1 cellular context compared by ENCODE assay signal in the genomic region with DNA sequence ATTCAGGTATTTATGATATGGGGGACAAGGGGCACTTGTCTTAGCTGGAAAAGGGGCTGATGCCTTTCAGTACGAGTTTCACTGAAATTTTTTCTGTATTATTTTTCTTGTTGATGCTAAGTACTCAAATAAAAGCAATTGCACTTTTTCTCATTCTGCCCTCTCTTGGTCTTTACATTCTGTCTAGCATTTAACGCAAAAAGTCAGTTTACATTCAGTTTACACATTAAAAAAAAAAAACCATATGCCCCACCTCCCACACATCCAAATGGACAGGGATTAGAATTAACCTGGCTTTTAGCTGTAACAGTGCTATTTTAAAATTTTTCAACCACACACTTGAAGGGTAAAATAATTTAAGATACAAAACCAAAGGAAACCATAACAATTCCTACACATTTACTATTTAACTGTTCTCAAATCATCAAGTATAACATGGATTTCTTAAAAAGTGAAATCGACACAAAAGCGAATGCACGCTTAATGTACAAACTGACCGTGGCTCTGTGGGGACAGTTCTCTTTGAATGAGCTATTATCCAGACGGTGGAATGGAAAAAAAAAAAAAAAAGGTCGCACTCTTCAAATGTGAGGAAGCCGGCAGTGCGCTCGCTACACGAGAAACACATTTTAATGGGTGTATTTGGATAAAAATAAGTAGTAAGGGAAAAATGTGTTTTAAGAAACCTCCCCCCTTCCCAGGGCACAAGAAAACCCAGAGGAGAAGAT.
TF ChIP-seq lines count a peak whose summit lies in the region.

No MANE protein-coding gene starts in this region.

TF ChIP-seq in HCT116, 20 proteins besides CTCF, POLR2A, EP300 and RAD21 (continued from another document):
- TF ChIP-seq SIN3A (IDR thresholded peaks at IDR 0.05; ENCODE audit: low read depth) (no peak), FOSL1 (IDR thresholded peaks at IDR 0.05; ENCODE audit: low read depth) (no peak), EGR1 (IDR thresholded peaks at IDR 0.05; ENCODE audit: low read depth) (no peak), EZH2 (IDR thresholded peaks at IDR 0.05) (no peak), ZFX (IDR thresholded peaks at IDR 0.05) (no peak), TCF7L2 (IDR thresholded peaks at IDR 0.05; ENCODE audit: borderline replicate concordance, extremely low read depth, insufficient read depth, insufficient read length) (no peak), CEBPB (IDR thresholded peaks at IDR 0.05; ENCODE audit: low read depth) (no peak), SRF (IDR thresholded peaks at IDR 0.05; ENCODE audit: low read depth) (no peak)
- TF ChIP-seq, protein P1, sequence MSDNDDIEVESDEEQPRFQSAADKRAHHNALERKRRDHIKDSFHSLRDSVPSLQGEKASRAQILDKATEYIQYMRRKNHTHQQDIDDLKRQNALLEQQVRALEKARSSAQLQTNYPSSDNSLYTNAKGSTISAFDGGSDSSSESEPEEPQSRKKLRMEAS (IDR thresholded peaks at IDR 0.05): no peak
